Comparison of ENCODE assay signal across 8 cellular contexts in genomic region chr19:4969292-4969771, GRCh38. TPM values are rescaled to one million over a fixed set of nuclear protein-coding genes. Genes with fewer than 3 reads are reported as not detected.
DNase-seq lines count a peak whose midpoint lies in the region; ATAC-seq and TF ChIP-seq lines count a peak whose summit lies in the region.

No MANE protein-coding gene starts in this region.

- H3K4me3 ChIP-seq in DOHH2 (ENCODE audit: low read length) = peak overlapping the region; percentile 86
- no peak overlapping the region for H3K4me3 ChIP-seq in KMS-11 (IDR thresholded peaks at IDR 0.05; ENCODE audit: insufficient read depth, low read depth, low read length)
- H3K4me3 ChIP-seq in effector memory CD4-positive, alpha-beta T cell (ENCODE audit: insufficient read depth, low read depth, low read length, poor library complexity, severe bottlenecking) = peak overlapping the region; percentile 59

- H3K9ac ChIP-seq in KMS-11 = peak overlapping the region; percentile 42; the same call in 1 of the 2 replicates

- no peaks in the 10 kb centered on the region for H3K9me3 ChIP-seq in DOHH2 (ENCODE audit: control insufficient read depth, insufficient read depth, low read length)
- H3K9me3 ChIP-seq in effector memory CD4-positive, alpha-beta T cell (ENCODE audit: control insufficient read depth, low read length) = no peaks in the 10 kb centered on the region

- TF ChIP-seq CTCF in DOHH2 (IDR thresholded peaks at IDR 0.05; ENCODE audit: low read depth, low read length, poor library complexity, severe bottlenecking) = no peak
- no peak for TF ChIP-seq CTCF in KMS-11 (conservative IDR thresholded peaks at IDR 0.05; ENCODE audit: low read depth, low read length)
- no peak for TF ChIP-seq CTCF in omental fat pad (IDR thresholded peaks at IDR 0.05)

- peak; percentile 1 for ATAC-seq in omental fat pad (ENCODE audit: low FRiP score)

- H3K9me2 ChIP-seq in DOHH2 (replicated peaks; ENCODE audit: control insufficient read depth, low read length) = no peaks in the 10 kb centered on the region

- peaks cover 16% of the 10 kb centered on the region for H3K36me3 ChIP-seq in DOHH2 (ENCODE audit: control insufficient read depth, low read length)
- no peaks in the 10 kb centered on the region for H3K36me3 ChIP-seq in KMS-11 (ENCODE audit: insufficient read depth)
- H3K36me3 ChIP-seq in effector memory CD4-positive, alpha-beta T cell (ENCODE audit: control insufficient read depth, insufficient read depth, low read length) = no peaks in the 10 kb centered on the region

- peak overlapping the region; percentile 96 for H3K4me2 ChIP-seq in DOHH2 (ENCODE audit: low read length)
- peak overlapping the region; percentile 80 for H3K4me2 ChIP-seq in KMS-11

- peaks cover 53% of the 10 kb centered on the region for H3K4me1 ChIP-seq in DOHH2 (ENCODE audit: control insufficient read depth, low read length)
- H3K4me1 ChIP-seq in KMS-11 (ENCODE audit: low read depth, poor library complexity, severe bottlenecking) = peaks cover 11% of the 10 kb centered on the region
- H3K4me1 ChIP-seq in effector memory CD4-positive, alpha-beta T cell (ENCODE audit: control insufficient read depth, insufficient read depth, low read length, poor library complexity, severe bottlenecking) = peaks cover 22% of the 10 kb centered on the region

- no peak for DNase-seq in effector memory CD4-positive, alpha-beta T cell
- no peak for DNase-seq in omental fat pad (ENCODE audit: low spot score)
- no peak for DNase-seq in DMS153 (lab: John Stamatoyannopoulos, UW)
- DNase-seq in NOMO-1 treated with DMSO at 0.1 percent for 48 hours (lab: John Stamatoyannopoulos, UW; ENCODE audit: unreplicated experiment) = no peak
- no peak for DNase-seq in T-helper 9 cell
- no peak for DNase-seq in NAMALWA (ENCODE audit: low spot score)

- peaks cover 24% of the 10 kb centered on the region for H4K20me1 ChIP-seq in DOHH2 (ENCODE audit: control insufficient read depth, insufficient read depth, low read depth, low read length)
- no peaks in the 10 kb centered on the region for H4K20me1 ChIP-seq in KMS-11 (ENCODE audit: insufficient read depth)

- H2AFZ ChIP-seq in KMS-11 (ENCODE audit: low read depth) = no peak overlapping the region; the same call in 1 of the 2 replicates

- H3K27me3 ChIP-seq in DOHH2 (ENCODE audit: control insufficient read depth, low read length) (no peaks in the 10 kb centered on the region), KMS-11 (ENCODE audit: insufficient read depth, low read depth) (no peaks in the 10 kb centered on the region)
- no peaks in the 10 kb centered on the region for H3K27me3 ChIP-seq in effector memory CD4-positive, alpha-beta T cell (replicated peaks; ENCODE audit: control insufficient read depth, insufficient read depth, low read length, poor library complexity, severe bottlenecking)

- peaks cover 35% of the 10 kb centered on the region for H3F3A ChIP-seq in DOHH2 (ENCODE audit: control insufficient read depth, insufficient read depth)

- H3K27ac ChIP-seq in DOHH2 (ENCODE audit: low read depth, low read length) (no peak overlapping the region), KMS-11 (no peak overlapping the region)
- no peak overlapping the region for H3K27ac ChIP-seq in effector memory CD4-positive, alpha-beta T cell (ENCODE audit: insufficient read depth, low read length, poor library complexity, severe bottlenecking)

- peaks cover 46% of the 10 kb centered on the region for H3K79me2 ChIP-seq in DOHH2 (ENCODE audit: control insufficient read depth, low read length)
- H3K79me2 ChIP-seq in KMS-11 (ENCODE audit: insufficient read depth, low read depth) = peaks cover 42% of the 10 kb centered on the region; the same call in 1 of the 2 replicates

RNA-seq across cellular contexts. Expression of gene KDM4B, which starts 0.4 kb away (rescaled TPM):
- 10 to 100 TPM; 16.3 to 38.3 (median 22.4) TPM for total RNA-seq in omental fat pad
